In the genomic region with DNA sequence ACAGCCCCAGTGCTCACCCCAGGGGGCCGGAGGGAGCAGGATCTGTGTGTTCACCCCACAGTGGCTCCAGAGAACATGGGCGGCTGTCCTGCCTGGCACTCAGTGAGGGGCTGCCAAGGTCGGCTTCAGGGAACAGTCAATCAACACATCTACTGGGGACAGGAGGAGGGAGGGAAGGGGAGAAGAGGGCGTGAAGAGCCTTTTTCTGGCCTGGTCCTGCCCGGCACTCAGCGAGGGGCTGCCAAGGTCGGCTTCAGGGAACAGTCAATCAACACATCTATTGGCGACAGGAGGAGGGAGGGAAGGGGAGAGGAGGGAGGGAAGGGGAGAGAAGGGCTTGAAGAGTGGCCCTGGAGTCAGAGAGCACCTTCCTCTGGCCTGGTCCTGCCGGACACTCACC, we compare ENCODE assay signal across 13 cellular contexts.
"Had no signal": no experiment of that assay in that cellular context is flagged by ENCODE, and none has a peak within 500 bp of the region (broad histone marks: within the 10 kb centered on the region; RNA-seq: fewer than 3 reads in every experiment).

No MANE protein-coding gene starts in this region.

- H3K4me3 ChIP-seq: esophagus squamous epithelium, psoas muscle, right lobe of liver, tibial artery had no signal

- H3K36me3 ChIP-seq: esophagus squamous epithelium, right lobe of liver, tibial artery had no signal

- DNase-seq: activated naive CD8-positive, alpha-beta T cell treated with anti-CD3 and anti-CD28 coated beads for 36 hours; caudate nucleus; effector memory CD8-positive, alpha-beta T cell; esophagus squamous epithelium; mammary epithelial cell; midbrain; nephron progenitor cell; occipital lobe; psoas muscle; stimulated activated naive B cell treated with anti-CD40 and anti-IgM and Interleukin-4, amounts not matched to agents 10 μg/mL and 1 μg/mL and 100 μg/mL, for 72 hours; T1000 had no signal

- H3K27me3 ChIP-seq: right lobe of liver had no signal

- H3K4me1 ChIP-seq: esophagus squamous epithelium, psoas muscle, right lobe of liver, tibial artery had no signal

- H3K9me3 ChIP-seq: esophagus squamous epithelium, psoas muscle, right lobe of liver, tibial artery had no signal

- H3K27ac ChIP-seq: esophagus squamous epithelium, psoas muscle, right lobe of liver, tibial artery had no signal

- ATAC-seq: effector memory CD8-positive, alpha-beta T cell; psoas muscle; stimulated activated naive B cell treated with anti-CD40 and anti-IgM and Interleukin-4, amounts not matched to agents 10 μg/mL and 1 μg/mL and 100 μg/mL, for 72 hours had no signal
